ENCODE assay signal across 26 cellular contexts in the genomic region with DNA sequence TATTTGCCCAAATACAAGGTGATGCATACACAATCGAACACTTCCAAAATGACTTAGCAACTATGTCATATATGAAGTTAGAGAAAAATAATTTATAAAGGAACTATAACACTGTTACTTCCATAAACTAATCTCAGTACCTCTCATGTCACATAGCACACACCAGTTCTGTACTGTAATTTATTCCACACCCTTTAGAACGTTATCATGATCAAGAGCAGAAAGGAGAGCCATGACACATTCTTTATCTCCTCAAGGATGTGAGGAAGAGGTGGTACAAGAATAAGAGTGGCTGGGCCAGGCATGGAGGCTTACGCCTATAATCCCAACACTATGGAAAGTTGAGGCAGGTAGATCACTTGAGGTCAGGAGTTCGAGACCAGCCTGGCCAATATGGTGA.
"Had no signal": no experiment of that assay in that cellular context is flagged by ENCODE, and none has a peak within 500 bp of the region (broad histone marks: within the 10 kb centered on the region; RNA-seq: fewer than 3 reads in every experiment).

No MANE protein-coding gene starts in this region.

- FAIRE-seq: astrocyte had no signal

- H3K36me3 ChIP-seq: adrenal gland, breast epithelium had no signal

- H3K4me3 Mint-ChIP-seq: activated naive CD4-positive, alpha-beta T cell treated with anti-CD3 and anti-CD28 coated beads, Interleukin-2, amount 10 ng/mL, durations not matched to agents 7 days and 5 days; mesothelial cell of epicardium; type B pancreatic cell had no signal

- H3K9me3 ChIP-seq: adrenal gland, breast epithelium, stomach, testis had no signal

- H3K27ac ChIP-seq: adrenal gland, breast epithelium, SK-N-MC, stomach, testis had no signal

- H3K27me3 ChIP-seq: adrenal gland, breast epithelium, stomach, testis had no signal

- H3K9me3 Mint-ChIP-seq: activated naive CD4-positive, alpha-beta T cell treated with anti-CD3 and anti-CD28 coated beads, Interleukin-2, amount 10 ng/mL, durations not matched to agents 7 days and 5 days; mesothelial cell of epicardium; type B pancreatic cell had no signal

- DNase-seq: activated CD4-positive, CD25-positive, alpha-beta regulatory T cell; activated effector memory CD4-positive, alpha-beta T cell treated with Interleukin-2 at 50 U/mL for 16 hours; activated naive CD4-positive, alpha-beta T cell treated with anti-CD3 and anti-CD28 coated beads, Interleukin-2, amount 10 ng/mL, durations not matched to agents 7 days and 5 days; adrenal gland; cerebellar nuclear complex; effector memory CD4-positive, alpha-beta T cell; foreskin fibroblast; glutamatergic neuron; hippocampal formation; islet precursor cell; occipital lobe; posterior cingulate gyrus; retina; stimulated activated CD4-positive, alpha-beta T cell treated with anti-CD3 and anti-CD28 coated beads, Interleukin-12 subunit alpha, Interleukin-12 subunit beta, amount 100 ng/mL, for 4 hours; stimulated activated CD4-positive, alpha-beta T cell treated with anti-CD3 and anti-CD28 coated beads, Interleukin-1b, Interleukin-23, amount 100 ng/mL, for 48 hours; stimulated activated CD8-positive, alpha-beta memory T cell treated with anti-CD3 and anti-CD28 coated beads, Interleukin-4, amount 100 ng/mL, for 48 hours; stomach; T1000; testis had no signal

- H3K4me3 ChIP-seq: adrenal gland, breast epithelium, lung, SK-N-MC, stomach, testis had no signal

- H3K27me3 Mint-ChIP-seq: activated naive CD4-positive, alpha-beta T cell treated with anti-CD3 and anti-CD28 coated beads, Interleukin-2, amount 10 ng/mL, durations not matched to agents 7 days and 5 days; type B pancreatic cell had no signal

- ATAC-seq: left lobe of liver had no signal

- H3K27ac Mint-ChIP-seq: activated naive CD4-positive, alpha-beta T cell treated with anti-CD3 and anti-CD28 coated beads, Interleukin-2, amount 10 ng/mL, durations not matched to agents 7 days and 5 days; mesothelial cell of epicardium; type B pancreatic cell had no signal
